ENCODE assay signal across 13 cellular contexts in genomic region chr5:77281969-77282336, GRCh38.
A peak's percentile ranks its signal among the peaks of the same experiment; 100 is the strongest.
DNase-seq lines count a peak whose midpoint lies in the region; ATAC-seq and TF ChIP-seq lines count a peak whose summit lies in the region.
"Had no signal": no experiment of that assay in that cellular context is flagged by ENCODE, and none has a peak within 500 bp of the region (broad histone marks: within the 10 kb centered on the region; RNA-seq: fewer than 3 reads in every experiment).

No MANE protein-coding gene starts in this region.

- H3K4me3 Mint-ChIP-seq in natural killer cell treated with Interleukin-12 subunit alpha and Interleukin-12 subunit beta and Interleukin-15 and Interleukin-18, amount 100 ng/mL, for 72 hours, result no peak overlapping the region
- no peak overlapping the region for H3K4me3 Mint-ChIP-seq in natural killer cell

- no peak for DNase-seq in natural killer cell treated with Interleukin-12 subunit alpha and Interleukin-12 subunit beta and Interleukin-15 and Interleukin-18, amount 100 ng/mL, for 72 hours (ENCODE audit: low spot score)
- DNase-seq in natural killer cell (no peak), ascending aorta (ENCODE audit: low spot score in 2 of 2) (no peak), foreskin keratinocyte (no peak), aorta (no peak), SW480 (ENCODE audit: low spot score) (no peak), germinal center (ENCODE audit: low spot score) (no peak)
- DNase-seq: AML-193, NCI-H1417, NCI-H1930, NCI-H2171 had no signal

- H3K4me1 ChIP-seq in ascending aorta, result peaks cover 5 to 7% of the 10 kb centered on the region in 2 donors
- no peaks in the 10 kb centered on the region for H3K4me1 ChIP-seq in foreskin keratinocyte
- H3K4me1 ChIP-seq in aorta (ENCODE audit: control insufficient read depth in 1 of 2, insufficient read depth in 2 of 2, low read length in 2 of 2), result no peaks in the 10 kb centered on the region
- H3K4me1 ChIP-seq: HAP-1 had no signal

- peaks cover 6 to 28% of the 10 kb centered on the region in 2 donors for H3K27me3 Mint-ChIP-seq in natural killer cell treated with Interleukin-12 subunit alpha and Interleukin-12 subunit beta and Interleukin-15 and Interleukin-18, amount 100 ng/mL, for 72 hours
- peaks cover 8 to 33% of the 10 kb centered on the region in 2 donors for H3K27me3 Mint-ChIP-seq in natural killer cell (ENCODE audit: low read depth in 2 of 2)

- intact Hi-C loops in natural killer cell (cut with micrococcal nuclease) (no loop called here), ascending aorta (cut with DNase I) (no loop called here), aorta (cut with DNase I) (no loop called here)

- TF ChIP-seq CTCF in natural killer cell (IDR thresholded peaks at IDR 0.05) (no peak), ascending aorta (IDR thresholded peaks at IDR 0.05) (no peak), foreskin keratinocyte (conservative IDR thresholded peaks at IDR 0.05) (no peak)

- H3K27ac Mint-ChIP-seq in natural killer cell treated with Interleukin-12 subunit alpha and Interleukin-12 subunit beta and Interleukin-15 and Interleukin-18, amount 100 ng/mL, for 72 hours, result no peak overlapping the region
- no peak overlapping the region for H3K27ac Mint-ChIP-seq in natural killer cell

- H3K27me3 ChIP-seq in ascending aorta (no peaks in the 10 kb centered on the region), foreskin keratinocyte (peaks cover 40% of the 10 kb centered on the region), aorta (ENCODE audit: control insufficient read depth in 1 of 2, insufficient read depth in 2 of 2, low read length in 1 of 2) (no peaks in the 10 kb centered on the region)

- H3K9me3 ChIP-seq in ascending aorta (no peaks in the 10 kb centered on the region), aorta (ENCODE audit: control insufficient read depth, low read length) (no peaks in the 10 kb centered on the region)
- H3K9me3 ChIP-seq: HAP-1 had no signal

- H3K4me3 ChIP-seq in ascending aorta (no peak overlapping the region), aorta (ENCODE audit: low read length in 2 of 2) (no peak overlapping the region)
- H3K4me3 ChIP-seq: HAP-1 had no signal

- no peaks in the 10 kb centered on the region for H3K4me1 Mint-ChIP-seq in natural killer cell treated with Interleukin-12 subunit alpha and Interleukin-12 subunit beta and Interleukin-15 and Interleukin-18, amount 100 ng/mL, for 72 hours (ENCODE audit: low read depth in 2 of 2)
- no peaks in the 10 kb centered on the region for H3K4me1 Mint-ChIP-seq in natural killer cell

- H3K27ac ChIP-seq in ascending aorta, result peak overlapping the region; percentile 40 to 48
- H3K27ac ChIP-seq in foreskin keratinocyte, result no peak overlapping the region
- H3K27ac ChIP-seq in aorta (ENCODE audit: low read depth in 1 of 2, low read length in 2 of 2), result no peak overlapping the region

- no peaks in the 10 kb centered on the region for H3K36me3 Mint-ChIP-seq in natural killer cell treated with Interleukin-12 subunit alpha and Interleukin-12 subunit beta and Interleukin-15 and Interleukin-18, amount 100 ng/mL, for 72 hours
- H3K36me3 Mint-ChIP-seq in natural killer cell, result no peaks in the 10 kb centered on the region

- H3K9me3 Mint-ChIP-seq in natural killer cell treated with Interleukin-12 subunit alpha and Interleukin-12 subunit beta and Interleukin-15 and Interleukin-18, amount 100 ng/mL, for 72 hours, result no peaks in the 10 kb centered on the region
- no peaks in the 10 kb centered on the region for H3K9me3 Mint-ChIP-seq in natural killer cell

- H3K36me3 ChIP-seq in ascending aorta (no peaks in the 10 kb centered on the region), aorta (ENCODE audit: control insufficient read depth in 1 of 2, insufficient read depth in 2 of 2, low read length in 1 of 2) (no peaks in the 10 kb centered on the region)
- H3K36me3 ChIP-seq: HAP-1 had no signal

- WGBS in aorta, 2 donors, result 63 to 64% methylated on average over 3 of the region's 3 CpGs

- ATAC-seq in natural killer cell treated with Interleukin-12 subunit alpha and Interleukin-12 subunit beta and Interleukin-15 and Interleukin-18, amount 100 ng/mL, for 72 hours, result peak; percentile 36 to 41
- ATAC-seq in natural killer cell (no peak), foreskin keratinocyte (peak; percentile 12), aorta (ENCODE audit: low FRiP score) (peak; percentile 53), GM21619 (IDR thresholded peaks at IDR 0.05; ENCODE audit: unreplicated experiment) (no peak)

Comparison
In these comparisons a context has a peak if more than half of its experiments do, and no peak if none do; other contexts are left out.
1. ATAC-seq: peak in natural killer cell treated with Interleukin-12 subunit alpha and Interleukin-12 subunit beta and Interleukin-15 and Interleukin-18, amount 100 ng/mL, for 72 hours (2 of 2), foreskin keratinocyte (single experiment) and aorta (single experiment); none in natural killer cell (0 of 3) and GM21619 (single experiment).
2. H3K27ac ChIP-seq: peak in ascending aorta (2 of 2); none in foreskin keratinocyte (single experiment) and aorta (0 of 2).